Comparison of ENCODE assay signal across 9 cellular contexts in genomic region chr5:177601126-177601525, GRCh38. TPM values are rescaled to one million over a fixed set of nuclear protein-coding genes. Genes with fewer than 3 reads are reported as not detected.
A peak's percentile ranks its signal among the peaks of the same experiment; 100 is the strongest.
DNase-seq lines count a peak whose midpoint lies in the region; ATAC-seq, FAIRE-seq and TF ChIP-seq lines count a peak whose summit lies in the region.
"Had no signal": no experiment of that assay in that cellular context is flagged by ENCODE, and none has a peak within 500 bp of the region (broad histone marks: within the 10 kb centered on the region; RNA-seq: fewer than 3 reads in every experiment).

No MANE protein-coding gene starts in this region.

- H3K4me3 ChIP-seq in AG04449 (ENCODE audit: low read depth, low read length) (peak overlapping the region; percentile 80), HUES6 (ENCODE audit: low read depth, low read length) (peak overlapping the region; percentile 96), K562 (peak overlapping the region; percentile 92)

- TF ChIP-seq CTCF in AG04449 (IDR thresholded peaks at IDR 0.05; ENCODE audit: insufficient read depth, low read length, missing control alignments): no peak
- no peak for TF ChIP-seq CTCF in K562 (IDR thresholded peaks at IDR 0.05 in 2 of 3, conservative IDR thresholded peaks at IDR 0.05 in 1 of 3; ENCODE audit: insufficient read depth in 2 of 3, low read depth in 1 of 3, low read length in 3 of 3)
- TF ChIP-seq CTCF in mesothelial cell of epicardium (IDR thresholded peaks at IDR 0.05; ENCODE audit: unreplicated experiment): no peak

- peak overlapping the region; percentile 96 for H3K27ac Mint-ChIP-seq in mesothelial cell of epicardium

- H3K27me3 Mint-ChIP-seq in mesothelial cell of epicardium (ENCODE audit: low read depth): no peaks in the 10 kb centered on the region

- no peak overlapping the region for H2AFZ ChIP-seq in K562 (ENCODE audit: low read depth, low read length)

- peak overlapping the region; percentile 88 for H3K4me3 Mint-ChIP-seq in mesothelial cell of epicardium

- peaks cover 14% of the 10 kb centered on the region; the same call in 2 of the 3 replicates for H3K79me2 ChIP-seq in K562 (ENCODE audit: control insufficient read depth, insufficient read depth, low read length)

- in situ Hi-C loops in K562 (cut with MboI): loop anchor here (25.0 kb wide), 1 partner anchor 461 kb away; no protein-coding TSS in a partner anchor

- H3K4me1 ChIP-seq in HUES6 (ENCODE audit: control insufficient read depth, insufficient read depth, low read length): peaks cover 4% of the 10 kb centered on the region
- peaks cover 13 to 27% of the 10 kb centered on the region in 2 experiments; a peak in 4 of 5 replicates for H3K4me1 ChIP-seq in K562 (replicated peaks in 1 of 2; ENCODE audit: control insufficient read depth in 2 of 2, insufficient read depth in 2 of 2, low read length in 2 of 2)

- H3K27me3 ChIP-seq in HUES6 (ENCODE audit: control insufficient read depth, insufficient read depth, low read length) (peaks cover 17% of the 10 kb centered on the region), K562 (ENCODE audit: control insufficient read depth in 2 of 2, insufficient read depth in 2 of 2, low read length in 2 of 2) (no peaks in the 10 kb centered on the region)

- no peak for ATAC-seq in K562

- H3K4me1 Mint-ChIP-seq in mesothelial cell of epicardium: peaks cover 18% of the 10 kb centered on the region

- TF ChIP-seq EP300 in K562 (IDR thresholded peaks at IDR 0.05; ENCODE audit: low read length): no peak

- POLR2A ChIA-PET in AG04449 (lab: Yijun Ruan, JAX): interaction anchor here (1.2 to 2.2 kb wide), 2 partner anchors 9 to 55 kb away, joined by 5 to 15 read pairs; partner anchors contain the start of gene TMED9
- POLR2A ChIA-PET in K562 (lab: Yijun Ruan, JAX): interaction anchor here (0.7 to 2.1 kb wide), 5 partner anchors 8 to 143 kb away, joined by 3 to 10 read pairs (median 3); no protein-coding TSS in a partner anchor

- 90% methylated on average over 11 of the region's 11 CpGs for WGBS in K562 (ENCODE audit: insufficient coverage, low coverage, missing lambda C conversion rate)

- no peak for TF ChIP-seq POLR2A in K562 (conservative IDR thresholded peaks at IDR 0.05)

- TF ChIP-seq RAD21 in K562 (CRISPR knock-in tag; conservative IDR thresholded peaks at IDR 0.05 in 1 of 2, IDR thresholded peaks at IDR 0.05 in 1 of 2): no peak

- H3K9me3 Mint-ChIP-seq in mesothelial cell of epicardium: no peaks in the 10 kb centered on the region

- CTCF ChIA-PET in AG04449 (lab: Yijun Ruan, JAX): no interaction called here
- CTCF ChIA-PET in K562 (lab: Yijun Ruan, JAX; ENCODE audit: low intra/inter-chr PET ratio): no interaction called here

- peak overlapping the region; percentile 77 for H3K9ac ChIP-seq in HUES6 (ENCODE audit: low read length)
- H3K9ac ChIP-seq in K562 (ENCODE audit: insufficient read depth in 1 of 2, low read depth in 2 of 2, low read length in 2 of 2): peak overlapping the region; percentile 87 to 92; a peak in 2 of 4 replicates

- no peak overlapping the region for H3K27ac ChIP-seq in HUES6 (ENCODE audit: low read depth, low read length)
- no peak overlapping the region; the same call in 2 of the 3 replicates for H3K27ac ChIP-seq in K562 (ENCODE audit: extremely low read depth, low read depth, low read length)

- DNase-seq in AG04449 (ENCODE audit: low read depth, low spot score) (no peak), K562 (ENCODE audit: extremely low read depth in 1 of 4, low spot score in 3 of 4) (no peak), mesothelial cell of epicardium (ENCODE audit: low spot score in 2 of 2, unreplicated experiment in 2 of 2) (no peak), middle frontal gyrus (ENCODE audit: extremely low spot score, low spot score) (no peak), germinal center (ENCODE audit: low spot score) (no peak), midbrain (lab: John Stamatoyannopoulos, UW) (no peak)
- no peak for DNase-seq in stimulated activated CD8-positive, alpha-beta memory T cell treated with anti-CD3 and anti-CD28 coated beads, Interleukin-4, amount 100 ng/mL, for 48 hours
- DNase-seq: NCI-H2171 had no signal

- BruUV-seq in K562 (replicated peaks; lab: Mats Ljungman, UMichigan): TSS peak; percentile 51

- H3K9me3 ChIP-seq in HUES6 (ENCODE audit: control insufficient read depth, insufficient read depth, low read depth, low read length): no peaks in the 10 kb centered on the region
- no peaks in the 10 kb centered on the region for H3K9me3 ChIP-seq in K562 (replicated peaks; ENCODE audit: control insufficient read depth, insufficient read depth, low read depth, low read length)

- intact Hi-C loops in K562 (cut with micrococcal nuclease): loop anchor here (1.0 to 5.0 kb wide), 2 partner anchors 40 to 471 kb away; no protein-coding TSS in a partner anchor

- H3K36me3 ChIP-seq in HUES6 (ENCODE audit: control insufficient read depth, insufficient read depth, low read length) (peaks cover 10% of the 10 kb centered on the region), K562 (ENCODE audit: control insufficient read depth, insufficient read depth, low read length) (peaks cover 8% of the 10 kb centered on the region)

- no peak for FAIRE-seq in K562 (lab: Jason Lieb, UNC)

- H4K20me1 ChIP-seq in K562 (replicated peaks; ENCODE audit: control insufficient read depth, insufficient read depth, low read length): no peaks in the 10 kb centered on the region

- peaks cover 10% of the 10 kb centered on the region for H3K36me3 Mint-ChIP-seq in mesothelial cell of epicardium

- peak overlapping the region; percentile 99 for H3K4me2 ChIP-seq in K562 (ENCODE audit: insufficient read depth, low read length)

- H3K9me1 ChIP-seq in K562 (ENCODE audit: control insufficient read depth, insufficient read depth, low read length): no peaks in the 10 kb centered on the region

TF ChIP-seq in K562, 482 proteins besides CTCF, POLR2A, EP300 and RAD21 (continues in another document):
- TF ChIP-seq RAD51 (IDR thresholded peaks at IDR 0.05; ENCODE audit: borderline replicate concordance, low read depth): no peak

RNA-seq across cellular contexts. Expression of gene B4GALT7, which starts 1.2 kb away (rescaled TPM):
- total RNA-seq in K562 (2011; cell fraction: chromatin; rRNA removed; ENCODE audit: low replicate concordance): 14.2 and 45.7 TPM in 2 replicates
- total RNA-seq in K562 (2011; cell fraction: nucleolus; rRNA removed): 39.6 and 42.7 TPM in 2 replicates
- 25.6 and 30.6 TPM in 2 replicates for total RNA-seq in K562 (2011; cell fraction: nucleoplasm; rRNA removed)
- 15.1 and 18.2 TPM in 2 replicates for total RNA-seq in K562 (2014; rRNA removed)
- 2.3 and 4.6 TPM in 2 replicates for total RNA-seq in K562 (2014; rRNA removed; fragmentation: Illumina TruSeq; extraction: Trizol)
- 9.1 and 9.7 TPM in 2 replicates for total RNA-seq in K562 (2015; rRNA removed; fragmentation: Illumina TruSeq; extraction: Trizol)
- 17.7 and 18.3 TPM in 2 replicates for total RNA-seq in K562 (2021)
- polyA plus RNA-seq in K562 (2011; rRNA removed): 9.5 and 11.4 TPM in 2 replicates
- 12.4 and 32.8 TPM in 2 replicates for polyA plus RNA-seq in K562 (2011; cell fraction: cytosol; rRNA removed)
- polyA plus RNA-seq in K562 (2011; cell fraction: nucleus; rRNA removed): 18.8 and 34.8 TPM in 2 replicates
- polyA plus RNA-seq in K562 (2012): 11.7 and 19.4 TPM in 2 replicates
- 8.8 and 14.6 TPM in 2 replicates for polyA plus RNA-seq in K562 (2014; fragmentation: Illumina TruSeq; extraction: Trizol)
- under 1 TPM; 0.34 to 0.88 TPM for polyA plus RNA-seq in K562 (2014; fragmentation: Nextera tagmentation; extraction: Ambion mirVana)
- polyA plus RNA-seq in K562 (2014; rRNA removed): 15.0 and 16.6 TPM in 2 replicates
- polyA minus RNA-seq in K562 (2011; rRNA and poly(A)+ RNA removed): 3.1 and 5.6 TPM in 2 replicates
- 7.4 and 7.8 TPM in 2 replicates for polyA minus RNA-seq in K562 (2011; cell fraction: cytosol; rRNA and poly(A)+ RNA removed)
- polyA minus RNA-seq in K562 (2011; cell fraction: nucleus; rRNA and poly(A)+ RNA removed): 12.8 and 18.5 TPM in 2 replicates
- total RNA-seq in mesothelial cell of epicardium: 37.4 to 42.0 TPM (median 39.8 TPM) in 3 replicates

RNA-seq across cellular contexts. Expression of gene TMED9, which starts 9.1 kb away (rescaled TPM):
- 151 and 356 TPM in 2 replicates for total RNA-seq in K562 (2011; cell fraction: chromatin; rRNA removed; ENCODE audit: low replicate concordance)
- 455 and 495 TPM in 2 replicates for total RNA-seq in K562 (2011; cell fraction: nucleolus; rRNA removed)
- total RNA-seq in K562 (2011; cell fraction: nucleoplasm; rRNA removed): 410 and 412 TPM in 2 replicates
- total RNA-seq in K562 (2014; rRNA removed) (90.0 and 98.0 TPM in 2 replicates), K562 (2014; rRNA removed; fragmentation: Illumina TruSeq; extraction: Trizol) (57.1 and 65.9 TPM in 2 replicates), K562 (2015; rRNA removed; fragmentation: Illumina TruSeq; extraction: Trizol) (72.8 and 73.5 TPM in 2 replicates), K562 (2021) (147 and 173 TPM in 2 replicates), mesothelial cell of epicardium (146 to 157 TPM (median 151 TPM) in 3 replicates)
- polyA plus RNA-seq in K562 (2011; rRNA removed) (301 and 375 TPM in 2 replicates), K562 (2014; fragmentation: Illumina TruSeq; extraction: Trizol) (144 and 168 TPM in 2 replicates), K562 (2014; fragmentation: Nextera tagmentation; extraction: Ambion mirVana) (10 to 100 TPM; 43.7 to 53.2 TPM), K562 (2014; rRNA removed) (213 and 235 TPM in 2 replicates)
- polyA plus RNA-seq in K562 (2011; cell fraction: cytosol; rRNA removed): 280 and 325 TPM in 2 replicates
- 112 and 139 TPM in 2 replicates for polyA plus RNA-seq in K562 (2011; cell fraction: nucleus; rRNA removed)
- 181 and 366 TPM in 2 replicates for polyA plus RNA-seq in K562 (2012)
- polyA minus RNA-seq in K562 (2011; rRNA and poly(A)+ RNA removed): 208 and 226 TPM in 2 replicates
- 75.1 and 101 TPM in 2 replicates for polyA minus RNA-seq in K562 (2011; cell fraction: cytosol; rRNA and poly(A)+ RNA removed)
- polyA minus RNA-seq in K562 (2011; cell fraction: nucleus; rRNA and poly(A)+ RNA removed): 40.4 and 90.7 TPM in 2 replicates

RNA-seq across cellular contexts. Expression of gene FAM193B, which starts 46.8 kb away (rescaled TPM):
- total RNA-seq in K562 (2011; cell fraction: chromatin; rRNA removed; ENCODE audit: low replicate concordance): 296 and 489 TPM in 2 replicates
- 300 and 332 TPM in 2 replicates for total RNA-seq in K562 (2011; cell fraction: nucleolus; rRNA removed)
- 230 and 273 TPM in 2 replicates for total RNA-seq in K562 (2011; cell fraction: nucleoplasm; rRNA removed)
- 33.6 and 53.1 TPM in 2 replicates for total RNA-seq in K562 (2014; rRNA removed)
- 15.2 and 18.0 TPM in 2 replicates for total RNA-seq in K562 (2014; rRNA removed; fragmentation: Illumina TruSeq; extraction: Trizol)
- 31.7 and 37.3 TPM in 2 replicates for total RNA-seq in K562 (2015; rRNA removed; fragmentation: Illumina TruSeq; extraction: Trizol)
- total RNA-seq in K562 (2021): 58.7 and 59.4 TPM in 2 replicates
- 51.5 and 73.5 TPM in 2 replicates for polyA plus RNA-seq in K562 (2011; rRNA removed)
- polyA plus RNA-seq in K562 (2011; cell fraction: cytosol; rRNA removed): 30.7 and 38.5 TPM in 2 replicates
- 492 and 661 TPM in 2 replicates for polyA plus RNA-seq in K562 (2011; cell fraction: nucleus; rRNA removed)
- 52.7 and 87.6 TPM in 2 replicates for polyA plus RNA-seq in K562 (2012)
- 44.1 and 45.0 TPM in 2 replicates for polyA plus RNA-seq in K562 (2014; fragmentation: Illumina TruSeq; extraction: Trizol)
- polyA plus RNA-seq in K562 (2014; fragmentation: Nextera tagmentation; extraction: Ambion mirVana): 1 to 10 TPM; 4.4 to 5.0 TPM
- 73.4 and 76.4 TPM in 2 replicates for polyA plus RNA-seq in K562 (2014; rRNA removed)
- 11.0 and 15.0 TPM in 2 replicates for polyA minus RNA-seq in K562 (2011; rRNA and poly(A)+ RNA removed)
- 10.5 and 24.3 TPM in 2 replicates for polyA minus RNA-seq in K562 (2011; cell fraction: cytosol; rRNA and poly(A)+ RNA removed)
- 47.3 and 51.4 TPM in 2 replicates for polyA minus RNA-seq in K562 (2011; cell fraction: nucleus; rRNA and poly(A)+ RNA removed)
- 126 to 128 TPM (median 128 TPM) in 3 replicates for total RNA-seq in mesothelial cell of epicardium
